In the genomic region with DNA sequence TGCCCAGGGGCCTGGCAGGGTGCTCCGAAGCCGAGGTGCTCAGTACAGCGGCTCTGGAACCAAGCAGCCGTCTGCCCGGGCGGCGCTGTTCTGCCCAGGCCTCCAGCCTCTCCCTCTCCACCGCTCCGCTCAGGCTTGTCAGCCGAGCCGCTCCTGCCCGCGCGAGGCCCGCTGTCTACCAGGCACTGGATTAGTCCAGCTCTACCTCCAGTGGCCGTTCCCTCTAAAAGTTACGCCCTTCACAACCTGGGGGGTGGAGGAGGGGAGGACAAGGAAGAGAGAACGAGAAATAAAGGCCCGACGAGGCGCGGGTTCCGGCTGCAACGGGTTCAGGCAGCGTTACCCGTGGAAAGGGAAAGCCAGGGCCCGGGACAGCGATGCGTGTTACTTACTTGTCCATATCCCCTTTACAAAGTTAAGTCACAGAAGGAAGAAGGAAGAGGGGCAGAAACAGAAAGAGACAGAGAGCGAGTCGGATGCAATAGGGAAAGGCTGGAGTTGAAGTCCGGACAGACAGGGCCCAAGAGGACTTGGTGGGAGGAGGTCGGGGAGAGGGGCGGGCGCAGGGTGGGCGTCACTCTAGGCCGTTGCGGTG, we compare ENCODE assay signal across 10 cellular contexts. TPM values are rescaled to one million over a fixed set of nuclear protein-coding genes. Genes with fewer than 3 reads are reported as not detected.
DNase-seq lines count a peak whose midpoint lies in the region; ATAC-seq lines count a peak whose summit lies in the region.
"Had no signal": no experiment of that assay in that cellular context is flagged by ENCODE, and none has a peak within 500 bp of the region (broad histone marks: within the 10 kb centered on the region; RNA-seq: fewer than 3 reads in every experiment).

No MANE protein-coding gene starts in this region.

- peaks cover 2% of the 10 kb centered on the region for H3K9me3 Mint-ChIP-seq in activated CD8-positive, alpha-beta memory T cell treated with anti-CD3 and anti-CD28 coated beads, Interleukin-2, amount 10 ng/mL, durations not matched to agents 7 days and 5 days (ENCODE audit: low read depth)
- peaks cover 2% of the 10 kb centered on the region for H3K9me3 Mint-ChIP-seq in activated CD4-positive, alpha-beta memory T cell treated with anti-CD3 and anti-CD28 coated beads, Interleukin-2, amount 10 ng/mL, durations not matched to agents 7 days and 5 days
- H3K9me3 Mint-ChIP-seq in stimulated activated naive B cell treated with anti-CD40 and anti-IgM and Interleukin-4, amounts not matched to agents 10 μg/mL and 1 μg/mL and 100 μg/mL, for 72 hours = peaks cover 4 to 7% of the 10 kb centered on the region in 2 donors

- no CpG with 5 or more reads among the region's 38 CpGs for WGBS in iPS DF 6.9 (ENCODE audit: insufficient coverage, insufficient read length)

- H3K4me1 Mint-ChIP-seq in activated CD8-positive, alpha-beta memory T cell treated with anti-CD3 and anti-CD28 coated beads, Interleukin-2, amount 10 ng/mL, durations not matched to agents 7 days and 5 days = peaks cover 15% of the 10 kb centered on the region
- H3K4me1 Mint-ChIP-seq in activated CD4-positive, alpha-beta memory T cell treated with anti-CD3 and anti-CD28 coated beads, Interleukin-2, amount 10 ng/mL, durations not matched to agents 7 days and 5 days = peaks cover 18% of the 10 kb centered on the region
- peaks cover 13 to 32% of the 10 kb centered on the region in 2 donors for H3K4me1 Mint-ChIP-seq in stimulated activated naive B cell treated with anti-CD40 and anti-IgM and Interleukin-4, amounts not matched to agents 10 μg/mL and 1 μg/mL and 100 μg/mL, for 72 hours

- POLR2A ChIA-PET in activated CD4-positive, alpha-beta memory T cell treated with anti-CD3 and anti-CD28 coated beads, Interleukin-2, amount 10 ng/mL, durations not matched to agents 7 days and 5 days (lab: Charles Lee) = no interaction called here

- peak overlapping the region; percentile 36 for H3K4me3 Mint-ChIP-seq in activated CD8-positive, alpha-beta memory T cell treated with anti-CD3 and anti-CD28 coated beads, Interleukin-2, amount 10 ng/mL, durations not matched to agents 7 days and 5 days
- peak overlapping the region; percentile 59 for H3K4me3 Mint-ChIP-seq in activated CD4-positive, alpha-beta memory T cell treated with anti-CD3 and anti-CD28 coated beads, Interleukin-2, amount 10 ng/mL, durations not matched to agents 7 days and 5 days
- peak overlapping the region; percentile 82 for H3K4me3 Mint-ChIP-seq in stimulated activated naive B cell treated with anti-CD40 and anti-IgM and Interleukin-4, amounts not matched to agents 10 μg/mL and 1 μg/mL and 100 μg/mL, for 72 hours

- no peak for DNase-seq in activated CD8-positive, alpha-beta memory T cell treated with anti-CD3 and anti-CD28 coated beads, Interleukin-2, amount 10 ng/mL, durations not matched to agents 7 days and 5 days
- DNase-seq in activated CD8-positive, alpha-beta memory T cell treated with anti-CD3 and anti-CD28 coated beads for 24 hours = no peak
- no peak for DNase-seq in activated CD4-positive, alpha-beta memory T cell treated with anti-CD3 and anti-CD28 coated beads, Interleukin-2, amount 10 ng/mL, durations not matched to agents 7 days and 5 days
- DNase-seq in iPS DF 6.9 (ENCODE audit: low read depth, low spot score) = no peak
- DNase-seq in stimulated activated naive B cell treated with anti-CD40 and anti-IgM and Interleukin-4, amounts not matched to agents 10 μg/mL and 1 μg/mL and 100 μg/mL, for 72 hours = no peak
- no peak for DNase-seq in posterior vena cava (ENCODE audit: low spot score)
- DNase-seq: DND-41 had no signal

- peak overlapping the region; percentile 74; the same call in 1 of the 2 replicates for H3K4me3 ChIP-seq in iPS DF 6.9 (ENCODE audit: low read length)

- H3K27ac Mint-ChIP-seq in activated CD8-positive, alpha-beta memory T cell treated with anti-CD3 and anti-CD28 coated beads, Interleukin-2, amount 10 ng/mL, durations not matched to agents 7 days and 5 days = peak overlapping the region; percentile 88
- peak overlapping the region; percentile 72 for H3K27ac Mint-ChIP-seq in activated CD4-positive, alpha-beta memory T cell treated with anti-CD3 and anti-CD28 coated beads, Interleukin-2, amount 10 ng/mL, durations not matched to agents 7 days and 5 days
- H3K27ac Mint-ChIP-seq in stimulated activated naive B cell treated with anti-CD40 and anti-IgM and Interleukin-4, amounts not matched to agents 10 μg/mL and 1 μg/mL and 100 μg/mL, for 72 hours = peak overlapping the region; percentile 91

- H3K27me3 ChIP-seq in iPS DF 6.9 (ENCODE audit: control insufficient read depth, insufficient read depth, low read length) = peaks cover 6% of the 10 kb centered on the region; the same call in 1 of the 2 replicates

- H3K36me3 ChIP-seq in iPS DF 6.9 (ENCODE audit: control insufficient read depth, insufficient read depth, low read length) = no peaks in the 10 kb centered on the region

- H3K36me3 Mint-ChIP-seq in activated CD8-positive, alpha-beta memory T cell treated with anti-CD3 and anti-CD28 coated beads, Interleukin-2, amount 10 ng/mL, durations not matched to agents 7 days and 5 days = peaks cover 8% of the 10 kb centered on the region
- H3K36me3 Mint-ChIP-seq in activated CD4-positive, alpha-beta memory T cell treated with anti-CD3 and anti-CD28 coated beads, Interleukin-2, amount 10 ng/mL, durations not matched to agents 7 days and 5 days (ENCODE audit: low read depth) = peaks cover 13% of the 10 kb centered on the region
- peaks cover 7 to 15% of the 10 kb centered on the region in 2 donors for H3K36me3 Mint-ChIP-seq in stimulated activated naive B cell treated with anti-CD40 and anti-IgM and Interleukin-4, amounts not matched to agents 10 μg/mL and 1 μg/mL and 100 μg/mL, for 72 hours

- H3K9me3 ChIP-seq in iPS DF 6.9 (ENCODE audit: control insufficient read depth, insufficient read depth, low read length) = no peaks in the 10 kb centered on the region

- no peaks in the 10 kb centered on the region for H3K4me1 ChIP-seq in iPS DF 6.9 (ENCODE audit: control insufficient read depth, insufficient read depth, low read length)

- peaks cover 86% of the 10 kb centered on the region for H3K27me3 Mint-ChIP-seq in activated CD8-positive, alpha-beta memory T cell treated with anti-CD3 and anti-CD28 coated beads, Interleukin-2, amount 10 ng/mL, durations not matched to agents 7 days and 5 days
- H3K27me3 Mint-ChIP-seq in activated CD4-positive, alpha-beta memory T cell treated with anti-CD3 and anti-CD28 coated beads, Interleukin-2, amount 10 ng/mL, durations not matched to agents 7 days and 5 days = peaks cover 80% of the 10 kb centered on the region
- peaks cover 68 to 80% of the 10 kb centered on the region in 2 donors for H3K27me3 Mint-ChIP-seq in stimulated activated naive B cell treated with anti-CD40 and anti-IgM and Interleukin-4, amounts not matched to agents 10 μg/mL and 1 μg/mL and 100 μg/mL, for 72 hours

- intact Hi-C loops in posterior vena cava (cut with DNase I) = no loop called here

- H3K27ac ChIP-seq in iPS DF 6.9 (ENCODE audit: low read length) = no peak overlapping the region

- ATAC-seq in activated CD8-positive, alpha-beta memory T cell treated with anti-CD3 and anti-CD28 coated beads, Interleukin-2, amount 10 ng/mL, durations not matched to agents 7 days and 5 days = no peak
- peak; percentile 44 to 58 for ATAC-seq in stimulated activated naive B cell treated with anti-CD40 and anti-IgM and Interleukin-4, amounts not matched to agents 10 μg/mL and 1 μg/mL and 100 μg/mL, for 72 hours (replicated peaks)
- ATAC-seq in HG03159 (IDR thresholded peaks at IDR 0.05; ENCODE audit: unreplicated experiment) (no peak), HG02840 (IDR thresholded peaks at IDR 0.05; ENCODE audit: low FRiP score, unreplicated experiment) (no peak)

- CTCF ChIA-PET in activated CD8-positive, alpha-beta memory T cell treated with anti-CD3 and anti-CD28 coated beads, Interleukin-2, amount 10 ng/mL, durations not matched to agents 7 days and 5 days (lab: Charles Lee) = no interaction called here
- CTCF ChIA-PET in activated CD4-positive, alpha-beta memory T cell treated with anti-CD3 and anti-CD28 coated beads, Interleukin-2, amount 10 ng/mL, durations not matched to agents 7 days and 5 days (lab: Charles Lee) = no interaction called here

RNA-seq across cellular contexts. Expression of gene SP8, which starts 2.9 kb away (rescaled TPM):
- not detected for total RNA-seq in activated CD8-positive, alpha-beta memory T cell treated with anti-CD3 and anti-CD28 coated beads, Interleukin-2, amount 10 ng/mL, durations not matched to agents 7 days and 5 days
- not detected for total RNA-seq in activated CD4-positive, alpha-beta memory T cell treated with anti-CD3 and anti-CD28 coated beads, Interleukin-2, amount 10 ng/mL, durations not matched to agents 7 days and 5 days
- total RNA-seq in posterior vena cava = not detected
- total RNA-seq: pulmonary artery endothelial cell had no signal

Comparison
In these comparisons a context has a peak if more than half of its experiments do, and no peak if none do; other contexts are left out.
1. ATAC-seq: peak in stimulated activated naive B cell treated with anti-CD40 and anti-IgM and Interleukin-4, amounts not matched to agents 10 μg/mL and 1 μg/mL and 100 μg/mL, for 72 hours (2 of 2); none in activated CD8-positive, alpha-beta memory T cell treated with anti-CD3 and anti-CD28 coated beads, Interleukin-2, amount 10 ng/mL, durations not matched to agents 7 days and 5 days (single experiment), HG03159 (single experiment) and HG02840 (single experiment).
2. Peak in every context shown above with its lines, with median percentiles within 50 percentile points of each other: H3K27ac Mint-ChIP-seq and H3K4me3 Mint-ChIP-seq.